Comparison of ENCODE assay signal across 1 cellular context in the genomic region with DNA sequence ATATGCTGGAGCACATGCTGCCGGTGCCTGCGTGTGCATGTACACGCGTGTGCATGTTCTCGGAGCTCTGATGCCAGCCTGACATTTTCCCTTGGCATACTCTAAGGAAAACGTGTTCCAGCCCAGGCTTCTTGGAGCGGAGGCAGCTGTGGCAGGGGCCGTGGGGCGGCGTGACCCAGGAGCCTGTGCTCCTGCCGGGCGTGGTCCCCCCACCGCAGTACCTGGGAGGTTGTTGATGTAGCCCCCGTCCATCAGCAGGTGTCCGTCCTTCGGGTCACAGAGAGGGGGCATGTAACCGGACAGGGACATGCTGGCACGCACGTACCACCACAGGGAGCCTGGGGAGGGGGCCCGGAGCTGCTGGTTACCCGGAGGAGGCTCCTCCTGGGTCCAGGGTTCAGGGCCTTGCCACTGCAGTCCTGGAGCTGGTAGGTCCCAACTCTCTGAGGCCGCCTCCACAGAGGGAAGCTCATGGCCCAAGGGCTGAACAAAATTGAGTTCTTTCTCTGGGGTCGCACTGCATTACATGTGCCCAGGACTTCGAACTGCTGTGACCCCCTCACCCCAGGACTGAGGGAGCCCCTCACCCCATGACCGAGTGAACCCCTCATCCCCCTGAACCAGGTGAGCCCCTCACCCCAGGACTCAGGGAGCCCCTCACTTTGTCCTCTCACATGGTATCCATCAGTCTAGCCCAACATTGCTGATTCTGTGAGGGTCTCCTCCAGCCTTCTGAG.
A peak's percentile ranks its signal among the peaks of the same experiment; 100 is the strongest.
TF ChIP-seq lines count a peak whose summit lies in the region.

No MANE protein-coding gene starts in this region.

TF ChIP-seq in HepG2, 621 proteins besides CTCF, POLR2A, EP300 and RAD21 (continued from another document and continues in another):
- TF ChIP-seq, protein P1, sequence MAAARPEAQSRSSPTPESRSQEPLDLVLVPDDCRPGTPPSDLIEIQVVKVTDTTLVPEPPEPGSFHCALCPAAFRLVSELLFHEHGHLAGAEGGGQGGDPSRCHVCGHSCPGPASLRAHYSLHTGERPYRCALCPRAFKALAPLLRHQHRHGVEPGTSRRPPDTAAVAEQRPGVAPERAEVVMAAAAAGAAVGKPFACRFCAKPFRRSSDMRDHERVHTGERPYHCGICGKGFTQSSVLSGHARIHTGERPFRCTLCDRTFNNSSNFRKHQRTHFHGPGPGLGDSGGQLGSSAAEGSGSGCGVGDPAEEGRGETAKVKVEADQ (CRISPR knock-in tag; IDR thresholded peaks at IDR 0.05; ENCODE audit: borderline replicate concordance) = 0 out of 2 replicates have a peak, but pooled peaks have one; percentile 26
- TF ChIP-seq ZNF547 (CRISPR knock-in tag; IDR thresholded peaks at IDR 0.05) = no peak
- peak; percentile 44; the same call in 1 of the 2 replicates for TF ChIP-seq KAT8 (CRISPR knock-in tag; IDR thresholded peaks at IDR 0.05)
- TF ChIP-seq, protein P2, sequence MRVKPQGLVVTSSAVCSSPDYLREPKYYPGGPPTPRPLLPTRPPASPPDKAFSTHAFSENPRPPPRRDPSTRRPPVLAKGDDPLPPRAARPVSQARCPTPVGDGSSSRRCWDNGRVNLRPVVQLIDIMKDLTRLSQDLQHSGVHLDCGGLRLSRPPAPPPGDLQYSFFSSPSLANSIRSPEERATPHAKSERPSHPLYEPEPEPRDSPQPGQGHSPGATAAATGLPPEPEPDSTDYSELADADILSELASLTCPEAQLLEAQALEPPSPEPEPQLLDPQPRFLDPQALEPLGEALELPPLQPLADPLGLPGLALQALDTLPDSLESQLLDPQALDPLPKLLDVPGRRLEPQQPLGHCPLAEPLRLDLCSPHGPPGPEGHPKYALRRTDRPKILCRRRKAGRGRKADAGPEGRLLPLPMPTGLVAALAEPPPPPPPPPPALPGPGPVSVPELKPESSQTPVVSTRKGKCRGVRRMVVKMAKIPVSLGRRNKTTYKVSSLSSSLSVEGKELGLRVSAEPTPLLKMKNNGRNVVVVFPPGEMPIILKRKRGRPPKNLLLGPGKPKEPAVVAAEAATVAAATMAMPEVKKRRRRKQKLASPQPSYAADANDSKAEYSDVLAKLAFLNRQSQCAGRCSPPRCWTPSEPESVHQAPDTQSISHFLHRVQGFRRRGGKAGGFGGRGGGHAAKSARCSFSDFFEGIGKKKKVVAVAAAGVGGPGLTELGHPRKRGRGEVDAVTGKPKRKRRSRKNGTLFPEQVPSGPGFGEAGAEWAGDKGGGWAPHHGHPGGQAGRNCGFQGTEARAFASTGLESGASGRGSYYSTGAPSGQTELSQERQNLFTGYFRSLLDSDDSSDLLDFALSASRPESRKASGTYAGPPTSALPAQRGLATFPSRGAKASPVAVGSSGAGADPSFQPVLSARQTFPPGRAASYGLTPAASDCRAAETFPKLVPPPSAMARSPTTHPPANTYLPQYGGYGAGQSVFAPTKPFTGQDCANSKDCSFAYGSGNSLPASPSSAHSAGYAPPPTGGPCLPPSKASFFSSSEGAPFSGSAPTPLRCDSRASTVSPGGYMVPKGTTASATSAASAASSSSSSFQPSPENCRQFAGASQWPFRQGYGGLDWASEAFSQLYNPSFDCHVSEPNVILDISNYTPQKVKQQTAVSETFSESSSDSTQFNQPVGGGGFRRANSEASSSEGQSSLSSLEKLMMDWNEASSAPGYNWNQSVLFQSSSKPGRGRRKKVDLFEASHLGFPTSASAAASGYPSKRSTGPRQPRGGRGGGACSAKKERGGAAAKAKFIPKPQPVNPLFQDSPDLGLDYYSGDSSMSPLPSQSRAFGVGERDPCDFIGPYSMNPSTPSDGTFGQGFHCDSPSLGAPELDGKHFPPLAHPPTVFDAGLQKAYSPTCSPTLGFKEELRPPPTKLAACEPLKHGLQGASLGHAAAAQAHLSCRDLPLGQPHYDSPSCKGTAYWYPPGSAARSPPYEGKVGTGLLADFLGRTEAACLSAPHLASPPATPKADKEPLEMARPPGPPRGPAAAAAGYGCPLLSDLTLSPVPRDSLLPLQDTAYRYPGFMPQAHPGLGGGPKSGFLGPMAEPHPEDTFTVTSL (CRISPR knock-in tag; IDR thresholded peaks at IDR 0.05; ENCODE audit: borderline replicate concordance) = peak; percentile 64; the same call in 1 of the 2 replicates
- TF ChIP-seq, protein P3, sequence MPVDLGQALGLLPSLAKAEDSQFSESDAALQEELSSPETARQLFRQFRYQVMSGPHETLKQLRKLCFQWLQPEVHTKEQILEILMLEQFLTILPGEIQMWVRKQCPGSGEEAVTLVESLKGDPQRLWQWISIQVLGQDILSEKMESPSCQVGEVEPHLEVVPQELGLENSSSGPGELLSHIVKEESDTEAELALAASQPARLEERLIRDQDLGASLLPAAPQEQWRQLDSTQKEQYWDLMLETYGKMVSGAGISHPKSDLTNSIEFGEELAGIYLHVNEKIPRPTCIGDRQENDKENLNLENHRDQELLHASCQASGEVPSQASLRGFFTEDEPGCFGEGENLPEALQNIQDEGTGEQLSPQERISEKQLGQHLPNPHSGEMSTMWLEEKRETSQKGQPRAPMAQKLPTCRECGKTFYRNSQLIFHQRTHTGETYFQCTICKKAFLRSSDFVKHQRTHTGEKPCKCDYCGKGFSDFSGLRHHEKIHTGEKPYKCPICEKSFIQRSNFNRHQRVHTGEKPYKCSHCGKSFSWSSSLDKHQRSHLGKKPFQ (CRISPR knock-in tag; IDR thresholded peaks at IDR 0.05; ENCODE audit: insufficient replicate concordance) = peak; percentile 78
- TF ChIP-seq ZNF160 (CRISPR knock-in tag; IDR thresholded peaks at IDR 0.05) = peak; percentile 67; the same call in 1 of the 2 replicates
- TF ChIP-seq, protein P4, sequence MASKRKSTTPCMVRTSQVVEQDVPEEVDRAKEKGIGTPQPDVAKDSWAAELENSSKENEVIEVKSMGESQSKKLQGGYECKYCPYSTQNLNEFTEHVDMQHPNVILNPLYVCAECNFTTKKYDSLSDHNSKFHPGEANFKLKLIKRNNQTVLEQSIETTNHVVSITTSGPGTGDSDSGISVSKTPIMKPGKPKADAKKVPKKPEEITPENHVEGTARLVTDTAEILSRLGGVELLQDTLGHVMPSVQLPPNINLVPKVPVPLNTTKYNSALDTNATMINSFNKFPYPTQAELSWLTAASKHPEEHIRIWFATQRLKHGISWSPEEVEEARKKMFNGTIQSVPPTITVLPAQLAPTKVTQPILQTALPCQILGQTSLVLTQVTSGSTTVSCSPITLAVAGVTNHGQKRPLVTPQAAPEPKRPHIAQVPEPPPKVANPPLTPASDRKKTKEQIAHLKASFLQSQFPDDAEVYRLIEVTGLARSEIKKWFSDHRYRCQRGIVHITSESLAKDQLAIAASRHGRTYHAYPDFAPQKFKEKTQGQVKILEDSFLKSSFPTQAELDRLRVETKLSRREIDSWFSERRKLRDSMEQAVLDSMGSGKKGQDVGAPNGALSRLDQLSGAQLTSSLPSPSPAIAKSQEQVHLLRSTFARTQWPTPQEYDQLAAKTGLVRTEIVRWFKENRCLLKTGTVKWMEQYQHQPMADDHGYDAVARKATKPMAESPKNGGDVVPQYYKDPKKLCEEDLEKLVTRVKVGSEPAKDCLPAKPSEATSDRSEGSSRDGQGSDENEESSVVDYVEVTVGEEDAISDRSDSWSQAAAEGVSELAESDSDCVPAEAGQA (IDR thresholded peaks at IDR 0.05; ENCODE audit: low read depth) = peak; percentile 48; the same call in 1 of the 2 replicates
- TF ChIP-seq, protein P4 (CRISPR knock-in tag; IDR thresholded peaks at IDR 0.05; ENCODE audit: borderline replicate concordance) = no peak
- TF ChIP-seq, protein P5, sequence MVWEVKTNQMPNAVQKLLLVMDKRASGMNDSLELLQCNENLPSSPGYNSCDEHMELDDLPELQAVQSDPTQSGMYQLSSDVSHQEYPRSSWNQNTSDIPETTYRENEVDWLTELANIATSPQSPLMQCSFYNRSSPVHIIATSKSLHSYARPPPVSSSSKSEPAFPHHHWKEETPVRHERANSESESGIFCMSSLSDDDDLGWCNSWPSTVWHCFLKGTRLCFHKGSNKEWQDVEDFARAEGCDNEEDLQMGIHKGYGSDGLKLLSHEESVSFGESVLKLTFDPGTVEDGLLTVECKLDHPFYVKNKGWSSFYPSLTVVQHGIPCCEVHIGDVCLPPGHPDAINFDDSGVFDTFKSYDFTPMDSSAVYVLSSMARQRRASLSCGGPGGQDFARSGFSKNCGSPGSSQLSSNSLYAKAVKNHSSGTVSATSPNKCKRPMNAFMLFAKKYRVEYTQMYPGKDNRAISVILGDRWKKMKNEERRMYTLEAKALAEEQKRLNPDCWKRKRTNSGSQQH (CRISPR knock-in tag; IDR thresholded peaks at IDR 0.05; ENCODE audit: low read depth) = 0 out of 2 replicates have a peak, but pooled peaks have one; percentile 61
- TF ChIP-seq, protein P6, sequence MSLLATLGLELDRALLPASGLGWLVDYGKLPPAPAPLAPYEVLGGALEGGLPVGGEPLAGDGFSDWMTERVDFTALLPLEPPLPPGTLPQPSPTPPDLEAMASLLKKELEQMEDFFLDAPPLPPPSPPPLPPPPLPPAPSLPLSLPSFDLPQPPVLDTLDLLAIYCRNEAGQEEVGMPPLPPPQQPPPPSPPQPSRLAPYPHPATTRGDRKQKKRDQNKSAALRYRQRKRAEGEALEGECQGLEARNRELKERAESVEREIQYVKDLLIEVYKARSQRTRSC (CRISPR knock-in tag; IDR thresholded peaks at IDR 0.05; ENCODE audit: low read depth) = 0 out of 2 replicates have a peak, but pooled peaks have one; percentile 62
- TF ChIP-seq, protein P7, sequence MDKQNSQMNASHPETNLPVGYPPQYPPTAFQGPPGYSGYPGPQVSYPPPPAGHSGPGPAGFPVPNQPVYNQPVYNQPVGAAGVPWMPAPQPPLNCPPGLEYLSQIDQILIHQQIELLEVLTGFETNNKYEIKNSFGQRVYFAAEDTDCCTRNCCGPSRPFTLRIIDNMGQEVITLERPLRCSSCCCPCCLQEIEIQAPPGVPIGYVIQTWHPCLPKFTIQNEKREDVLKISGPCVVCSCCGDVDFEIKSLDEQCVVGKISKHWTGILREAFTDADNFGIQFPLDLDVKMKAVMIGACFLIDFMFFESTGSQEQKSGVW (CRISPR knock-in tag; IDR thresholded peaks at IDR 0.05; ENCODE audit: borderline replicate concordance) = 0 out of 2 replicates have a peak, but pooled peaks have one; percentile 70
- peak; percentile 61; the same call in 1 of the 2 replicates for TF ChIP-seq ATF7-NPFF (CRISPR knock-in tag; IDR thresholded peaks at IDR 0.05; ENCODE audit: low read depth)
- TF ChIP-seq MTA1 (CRISPR knock-in tag; IDR thresholded peaks at IDR 0.05; ENCODE audit: borderline replicate concordance) = peak; percentile 64; the same call in 1 of the 2 replicates
- TF ChIP-seq, protein P8, sequence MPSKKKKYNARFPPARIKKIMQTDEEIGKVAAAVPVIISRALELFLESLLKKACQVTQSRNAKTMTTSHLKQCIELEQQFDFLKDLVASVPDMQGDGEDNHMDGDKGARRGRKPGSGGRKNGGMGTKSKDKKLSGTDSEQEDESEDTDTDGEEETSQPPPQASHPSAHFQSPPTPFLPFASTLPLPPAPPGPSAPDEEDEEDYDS (CRISPR knock-in tag; IDR thresholded peaks at IDR 0.05) = peak; percentile 60; the same call in 1 of the 2 replicates
- no peak for TF ChIP-seq HIVEP1 (CRISPR knock-in tag; IDR thresholded peaks at IDR 0.05)
- peak; percentile 41; the same call in 1 of the 2 replicates for TF ChIP-seq CHCHD3 (CRISPR knock-in tag; IDR thresholded peaks at IDR 0.05)
- TF ChIP-seq EEA1 (CRISPR knock-in tag; IDR thresholded peaks at IDR 0.05; ENCODE audit: borderline replicate concordance) = no peak
- no peak for TF ChIP-seq ZC3H4 (CRISPR knock-in tag; IDR thresholded peaks at IDR 0.05; ENCODE audit: borderline replicate concordance)
- TF ChIP-seq JUNB (CRISPR knock-in tag; IDR thresholded peaks at IDR 0.05; ENCODE audit: borderline replicate concordance) = no peak
- TF ChIP-seq ZNF563 (CRISPR knock-in tag; IDR thresholded peaks at IDR 0.05) = peak; percentile 44; the same call in 1 of the 2 replicates
- no peak for TF ChIP-seq SMAD9 (CRISPR knock-in tag; IDR thresholded peaks at IDR 0.05)
- peak; percentile 64; the same call in 1 of the 2 replicates for TF ChIP-seq ARNTL (CRISPR knock-in tag; IDR thresholded peaks at IDR 0.05)
- no peak for TF ChIP-seq SOX6 (IDR thresholded peaks at IDR 0.05)
- peak; percentile 47 for TF ChIP-seq SOX6 (CRISPR knock-in tag; IDR thresholded peaks at IDR 0.05)
- TF ChIP-seq, protein P9, sequence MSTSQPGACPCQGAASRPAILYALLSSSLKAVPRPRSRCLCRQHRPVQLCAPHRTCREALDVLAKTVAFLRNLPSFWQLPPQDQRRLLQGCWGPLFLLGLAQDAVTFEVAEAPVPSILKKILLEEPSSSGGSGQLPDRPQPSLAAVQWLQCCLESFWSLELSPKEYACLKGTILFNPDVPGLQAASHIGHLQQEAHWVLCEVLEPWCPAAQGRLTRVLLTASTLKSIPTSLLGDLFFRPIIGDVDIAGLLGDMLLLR (CRISPR knock-in tag; IDR thresholded peaks at IDR 0.05) = 0 out of 2 replicates have a peak, but pooled peaks have one; percentile 25
- TF ChIP-seq, protein P10, sequence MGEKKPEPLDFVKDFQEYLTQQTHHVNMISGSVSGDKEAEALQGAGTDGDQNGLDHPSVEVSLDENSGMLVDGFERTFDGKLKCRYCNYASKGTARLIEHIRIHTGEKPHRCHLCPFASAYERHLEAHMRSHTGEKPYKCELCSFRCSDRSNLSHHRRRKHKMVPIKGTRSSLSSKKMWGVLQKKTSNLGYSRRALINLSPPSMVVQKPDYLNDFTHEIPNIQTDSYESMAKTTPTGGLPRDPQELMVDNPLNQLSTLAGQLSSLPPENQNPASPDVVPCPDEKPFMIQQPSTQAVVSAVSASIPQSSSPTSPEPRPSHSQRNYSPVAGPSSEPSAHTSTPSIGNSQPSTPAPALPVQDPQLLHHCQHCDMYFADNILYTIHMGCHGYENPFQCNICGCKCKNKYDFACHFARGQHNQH (CRISPR knock-in tag; IDR thresholded peaks at IDR 0.05) = 0 out of 2 replicates have a peak, but pooled peaks have one; percentile 56
- TF ChIP-seq PPARG (CRISPR knock-in tag; conservative IDR thresholded peaks at IDR 0.05) = peak; percentile 13
- TF ChIP-seq, protein P11, sequence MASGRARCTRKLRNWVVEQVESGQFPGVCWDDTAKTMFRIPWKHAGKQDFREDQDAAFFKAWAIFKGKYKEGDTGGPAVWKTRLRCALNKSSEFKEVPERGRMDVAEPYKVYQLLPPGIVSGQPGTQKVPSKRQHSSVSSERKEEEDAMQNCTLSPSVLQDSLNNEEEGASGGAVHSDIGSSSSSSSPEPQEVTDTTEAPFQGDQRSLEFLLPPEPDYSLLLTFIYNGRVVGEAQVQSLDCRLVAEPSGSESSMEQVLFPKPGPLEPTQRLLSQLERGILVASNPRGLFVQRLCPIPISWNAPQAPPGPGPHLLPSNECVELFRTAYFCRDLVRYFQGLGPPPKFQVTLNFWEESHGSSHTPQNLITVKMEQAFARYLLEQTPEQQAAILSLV (CRISPR knock-in tag; IDR thresholded peaks at IDR 0.05; ENCODE audit: borderline replicate concordance) = 0 out of 2 replicates have a peak, but pooled peaks have one; percentile 12
